In genomic region chr4:3209551-3210325, GRCh38 we compare ENCODE assay signal across 16 cellular contexts. TPM values are rescaled to one million over a fixed set of nuclear protein-coding genes. Genes with fewer than 3 reads are reported as not detected.
DNase-seq lines count a peak whose midpoint lies in the region; TF ChIP-seq lines count a peak whose summit lies in the region.
"Had no signal": no experiment of that assay in that cellular context is flagged by ENCODE, and none has a peak within 500 bp of the region (broad histone marks: within the 10 kb centered on the region; RNA-seq: fewer than 3 reads in every experiment).

No MANE protein-coding gene starts in this region.

- no peaks in the 10 kb centered on the region for H3K9me3 ChIP-seq in HEK293 (ENCODE audit: control insufficient read depth, insufficient read depth, low read depth, low read length)
- no peaks in the 10 kb centered on the region for H3K9me3 ChIP-seq in endodermal cell (ENCODE audit: control insufficient read depth, low read length)
- H3K9me3 ChIP-seq: Caco-2 had no signal

- H3K36me3 Mint-ChIP-seq in endodermal cell (ENCODE audit: low read depth): peaks cover 75% of the 10 kb centered on the region

- H3K9ac ChIP-seq in endodermal cell (ENCODE audit: extremely low read depth, low read length, poor library complexity, severe bottlenecking): no peak overlapping the region

- CTCF ChIA-PET in HEK293 (lab: Yijun Ruan, JAX): interaction anchor here (0.6 to 1.2 kb wide), 3 partner anchors 14 to 234 kb away, joined by 3 to 5 read pairs (median 3); no protein-coding TSS in a partner anchor

- no peak overlapping the region for H3K27ac ChIP-seq in HEK293 (ENCODE audit: extremely low read depth, low read depth, low read length)
- H3K27ac ChIP-seq in endodermal cell (ENCODE audit: low read depth, low read length): no peak overlapping the region
- H3K27ac ChIP-seq: 22Rv1, HL-60 had no signal

- H3K9me3 Mint-ChIP-seq in endodermal cell: no peaks in the 10 kb centered on the region

- in situ Hi-C loops in GM13976 (cut with MboI; ENCODE audit: low sequenced_read_pairs, unreplicated experiment): no loop called here

- no peak overlapping the region for H3K4me3 Mint-ChIP-seq in endodermal cell
- H3K4me3 Mint-ChIP-seq: CD14-positive monocyte; CD8-positive, alpha-beta memory T cell had no signal

- WGBS in endodermal cell (ENCODE audit: insufficient coverage in 1 of 2, insufficient read length in 1 of 2), 2 experiments: 95 to 97% methylated on average over 15 to 17 of the region's 17 CpGs

- no peaks in the 10 kb centered on the region for H3K27me3 ChIP-seq in endodermal cell (ENCODE audit: control insufficient read depth, insufficient read depth, low read length, poor library complexity, severe bottlenecking)

- peak overlapping the region; percentile 27 for H3K27ac Mint-ChIP-seq in endodermal cell

- TF ChIP-seq CTCF in HEK293 (tag by site-specific recombination; IDR thresholded peaks at IDR 0.05) (no peak), endodermal cell (conservative IDR thresholded peaks at IDR 0.05) (no peak), GM13976 (IDR thresholded peaks at IDR 0.05; ENCODE audit: borderline replicate concordance, control extremely low read depth, extremely low read depth, insufficient read depth, missing control alignments) (no peak)

- DNase-seq in activated effector memory CD4-positive, alpha-beta T cell treated with anti-CD3 and anti-CD28 coated beads, Interleukin-2, amount 50 U/mL, for 16 hours: peak; percentile 45
- no peak for DNase-seq in activated effector memory CD4-positive, alpha-beta T cell treated with Interleukin-2 at 50 U/mL for 16 hours
- DNase-seq in endodermal cell: no peak
- peak; percentile 62 for DNase-seq in posterior vena cava (ENCODE audit: low spot score)
- no peak for DNase-seq in inferior parietal cortex (ENCODE audit: extremely low spot score)
- no peak for DNase-seq in NAMALWA (ENCODE audit: low spot score)
- no peak for DNase-seq in GM13976 (ENCODE audit: low spot score)
- DNase-seq: CD8-positive, alpha-beta memory T cell; DND-41; GF-D8; HCEC 1CT had no signal

- H3K4me1 Mint-ChIP-seq in endodermal cell: no peaks in the 10 kb centered on the region

- H3K4me1 ChIP-seq in HEK293 (ENCODE audit: control insufficient read depth, insufficient read depth, low read length) (no peaks in the 10 kb centered on the region), endodermal cell (ENCODE audit: control insufficient read depth, insufficient read depth, low read length) (no peaks in the 10 kb centered on the region)
- H3K4me1 ChIP-seq: Caco-2 had no signal

- intact Hi-C loops in posterior vena cava (cut with DNase I): no loop called here

- no peaks in the 10 kb centered on the region for H3K27me3 Mint-ChIP-seq in endodermal cell (ENCODE audit: insufficient read depth)
- H3K27me3 Mint-ChIP-seq: CD8-positive, alpha-beta memory T cell had no signal

- H3K4me3 ChIP-seq in HEK293 (ENCODE audit: low read depth, low read length) (no peak overlapping the region), endodermal cell (ENCODE audit: low read length) (no peak overlapping the region)

- POLR2A ChIA-PET in HEK293 (lab: Yijun Ruan, JAX): no interaction called here

- H3K36me3 ChIP-seq in HEK293 (ENCODE audit: control insufficient read depth in 2 of 2, insufficient read depth in 1 of 2, low read length in 2 of 2) (peaks cover 0 to 80% of the 10 kb centered on the region in 2 experiments; a peak in 1 of 3 replicates), endodermal cell (ENCODE audit: control insufficient read depth, insufficient read depth, low read length) (peaks cover 87% of the 10 kb centered on the region)

TF ChIP-seq in HEK293, 187 proteins besides CTCF, POLR2A, EP300 and RAD21:
- TF ChIP-seq SCRT2 (tag by site-specific recombination; IDR thresholded peaks at IDR 0.05): 0 out of 2 replicates have a peak, but pooled peaks have one; percentile 17
- no peak for TF ChIP-seq KLF9 (tag by site-specific recombination; IDR thresholded peaks at IDR 0.05; ENCODE audit: low read depth)
- no peak for TF ChIP-seq ZNF341 (tag by site-specific recombination; IDR thresholded peaks at IDR 0.05; ENCODE audit: low read depth)

RNA-seq across cellular contexts. Expression of gene MSANTD1, which starts 39.2 kb away (rescaled TPM):
- total RNA-seq in endodermal cell (1 to 10 TPM in 1 of 2 donors, under 1 TPM in 1; 1.00 to 2.5 TPM), posterior vena cava (1 to 10 TPM in 1 of 2 donors, under 1 TPM in 1; 0.71 to 1.1 TPM)
- 0.32 TPM for polyA plus RNA-seq in endodermal cell (2013, experiment 1 of 2)
- 0.41 TPM for polyA plus RNA-seq in endodermal cell (2013, experiment 2 of 2)
- polyA plus RNA-seq: CD14-positive monocyte; CD8-positive, alpha-beta memory T cell had no signal

Comparison
In these comparisons a context has a peak if more than half of its experiments do, and no peak if none do; other contexts are left out.
1. DNase-seq: peak in activated effector memory CD4-positive, alpha-beta T cell treated with anti-CD3 and anti-CD28 coated beads, Interleukin-2, amount 50 U/mL, for 16 hours (single experiment) and posterior vena cava (single experiment); none in activated effector memory CD4-positive, alpha-beta T cell treated with Interleukin-2 at 50 U/mL for 16 hours (single experiment), endodermal cell (single experiment), inferior parietal cortex (single experiment), NAMALWA (single experiment) and GM13976 (single experiment).